ENCODE assay signal across 7 cellular contexts in genomic region chr15:80776420-80777045, GRCh38. TPM values are rescaled to one million over a fixed set of nuclear protein-coding genes. Genes with fewer than 3 reads are reported as not detected.
DNase-seq lines count a peak whose midpoint lies in the region; ATAC-seq, FAIRE-seq and TF ChIP-seq lines count a peak whose summit lies in the region.

No MANE protein-coding gene starts in this region.

- H3K9me3 ChIP-seq in mammary epithelial cell (replicated peaks; ENCODE audit: insufficient read depth, low read length), result no peaks in the 10 kb centered on the region

- in situ Hi-C loops in mammary epithelial cell (cut with MboI; ENCODE audit: low sequenced_read_pairs in 2 of 2), result loop anchor here in 1 of 2 donors (5.0 kb wide), 3 partner anchors 196 to 319 kb away; no protein-coding TSS in a partner anchor

- H3K4me2 ChIP-seq in mammary epithelial cell (ENCODE audit: insufficient read depth, low read depth, low read length), result no peak overlapping the region

- ATAC-seq in GM18517 (IDR thresholded peaks at IDR 0.05; ENCODE audit: unreplicated experiment), result no peak

- H3K4me1 ChIP-seq in mammary epithelial cell (ENCODE audit: insufficient read depth, low read length), result peaks cover 26% of the 10 kb centered on the region

- intact Hi-C loops in mammary epithelial cell (cut with micrococcal nuclease), result loop anchor here (1.0 to 2.0 kb wide), 5 partner anchors 80 to 321 kb away; no protein-coding TSS in a partner anchor

- H2AFZ ChIP-seq in mammary epithelial cell (ENCODE audit: low read depth, low read length), result peak overlapping the region; percentile 81

- dilution Hi-C loops in mammary epithelial cell (cut with HindIII; ENCODE audit: low sequenced_read_pairs), result loop anchor here (25.0 kb wide), 1 partner anchor 214 kb away; no protein-coding TSS in a partner anchor

- no peaks in the 10 kb centered on the region for H4K20me1 ChIP-seq in mammary epithelial cell (ENCODE audit: insufficient read depth, low read length)

- no peaks in the 10 kb centered on the region for H3K79me2 ChIP-seq in mammary epithelial cell (ENCODE audit: insufficient read depth, low read length)

- peak; percentile 79 for FAIRE-seq in islet of Langerhans (lab: Jason Lieb, UNC)

- peak overlapping the region; percentile 57 for H3K27ac ChIP-seq in VCaP
- peak overlapping the region; percentile 38 for H3K27ac ChIP-seq in mammary epithelial cell (ENCODE audit: insufficient read depth, low read depth, low read length)

- BruUV-seq in mammary epithelial cell (replicated peaks; lab: Mats Ljungman, UMichigan), result no TSS peak

- 21% methylated on average over 5 of the region's 5 CpGs for WGBS in mammary epithelial cell (ENCODE audit: low coverage, missing lambda C conversion rate)

- no peak overlapping the region for H3K4me3 ChIP-seq in mammary epithelial cell (replicated peaks in 1 of 3; ENCODE audit: insufficient read depth in 1 of 3, low read depth in 2 of 3, low read length in 3 of 3)

- TF ChIP-seq CTCF in GM12873 (IDR thresholded peaks at IDR 0.05; ENCODE audit: insufficient read depth, low read depth, low read length, missing control alignments) (peak; percentile 91), VCaP (conservative IDR thresholded peaks at IDR 0.05) (peak; percentile 99), mammary epithelial cell (conservative IDR thresholded peaks at IDR 0.05 in 1 of 2, IDR thresholded peaks at IDR 0.05 in 1 of 2; ENCODE audit: extremely low read depth in 1 of 2, insufficient read depth in 1 of 2, low read depth in 1 of 2, low read length in 2 of 2) (peak; percentile 86 to 90)

- H3K9ac ChIP-seq in mammary epithelial cell (ENCODE audit: insufficient read depth, low read length), result no peak overlapping the region

- H3K36me3 ChIP-seq in mammary epithelial cell (ENCODE audit: insufficient read depth, low read length), result no peaks in the 10 kb centered on the region

- H3K27me3 ChIP-seq in mammary epithelial cell (ENCODE audit: insufficient read depth, low read length), result no peaks in the 10 kb centered on the region

- CTCF ChIA-PET in mammary epithelial cell (lab: Charles Lee; ENCODE audit: low non-redundant PET), result interaction anchor here (0.6 to 2.3 kb wide), 11 partner anchors 80 to 801 kb away, joined by 3 to 33 read pairs (median 4); no protein-coding TSS in a partner anchor

- peak; percentile 52 for DNase-seq in NCI-H146 treated with DMSO at 0.1 percent for 48 hours (lab: John Stamatoyannopoulos, UW; ENCODE audit: unreplicated experiment)
- peak; percentile 69 for DNase-seq in mammary epithelial cell
- DNase-seq in stimulated activated CD4-positive, alpha-beta T cell treated with anti-CD3 and anti-CD28 coated beads, Interleukin-1b, Interleukin-23, amount 100 ng/mL, for 24 hours (ENCODE audit: low read depth in 4 of 4, low spot score in 1 of 4), result peak; percentile 41 to 58 (median 46)

RNA-seq across cellular contexts. Expression of gene CEMIP, which starts 2.6 kb away (rescaled TPM):
- total RNA-seq in mammary epithelial cell, result 1 to 10 TPM in 1 of 2 donors, under 1 TPM in 1; 0.35 to 1.3 TPM
- polyA plus RNA-seq in mammary epithelial cell, result 0.18 TPM
- 0.83 TPM for polyA minus RNA-seq in mammary epithelial cell
